ENCODE assay signal across 17 cellular contexts in the genomic region with DNA sequence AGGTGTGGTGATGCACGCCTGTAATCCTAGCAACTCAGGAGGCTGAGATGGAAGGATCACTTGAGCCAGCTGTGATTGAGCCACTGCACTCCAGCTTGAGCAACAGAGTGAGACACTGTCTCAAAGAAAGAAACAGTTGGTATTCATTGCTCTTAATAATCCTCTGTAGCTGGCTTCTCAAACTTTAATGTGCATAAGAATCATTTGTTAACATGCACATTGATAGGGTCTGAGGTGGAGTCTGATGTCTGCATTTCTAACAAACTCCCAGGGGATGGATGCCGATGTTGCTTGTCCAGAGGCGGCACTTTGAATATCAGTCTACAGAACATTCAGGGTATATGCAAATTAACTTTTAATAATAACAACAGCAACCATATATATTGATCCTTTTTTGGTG.
"Had no signal": no experiment of that assay in that cellular context is flagged by ENCODE, and none has a peak within 500 bp of the region (broad histone marks: within the 10 kb centered on the region; RNA-seq: fewer than 3 reads in every experiment).

No MANE protein-coding gene starts in this region.

- H3K27me3 Mint-ChIP-seq: activated B cell treated with CpG ODN at 0.5 μM for 24 hours; activated CD4-positive, alpha-beta T cell treated with anti-CD3 and anti-CD28 coated beads, Interleukin-2, amount 10 ng/mL, durations not matched to agents 24 days and 14 days; activated naive CD4-positive, alpha-beta T cell treated with anti-CD3 and anti-CD28 coated beads, Interleukin-2, amount 10 ng/mL, durations not matched to agents 7 days and 5 days; activated T-helper 17 cell treated with anti-CD3 and anti-CD28 coated beads, Interleukin-2, amount 50 U/mL, for 72 hours; brain; stimulated activated naive CD8-positive, alpha-beta T cell treated with anti-CD3 and anti-CD28 coated beads, Interleukin-15, Interleukin-2, amounts not matched to agents 100 ng/mL and 50 ng/mL, for 24 hours had no signal

- H3K4me3 Mint-ChIP-seq: activated B cell treated with CpG ODN at 0.5 μM for 24 hours; activated CD4-positive, alpha-beta T cell treated with anti-CD3 and anti-CD28 coated beads, Interleukin-2, amount 10 ng/mL, durations not matched to agents 24 days and 14 days; activated naive CD4-positive, alpha-beta T cell treated with anti-CD3 and anti-CD28 coated beads, Interleukin-2, amount 10 ng/mL, durations not matched to agents 7 days and 5 days; activated T-helper 17 cell treated with anti-CD3 and anti-CD28 coated beads, Interleukin-2, amount 50 U/mL, for 72 hours; brain; stimulated activated naive CD8-positive, alpha-beta T cell treated with anti-CD3 and anti-CD28 coated beads, Interleukin-15, Interleukin-2, amounts not matched to agents 100 ng/mL and 50 ng/mL, for 24 hours; T-helper 1 cell treated with Interleukin-12 subunit alpha and Interleukin-12 subunit beta and Interleukin-4 antibody, amounts not matched to agents 30 μg/mL and 1 μg/mL, for 36 hours had no signal

- H3K9me3 ChIP-seq: esophagus muscularis mucosa, heart left ventricle, ovary, thoracic aorta had no signal

- H3K4me3 ChIP-seq: dorsolateral prefrontal cortex, esophagus muscularis mucosa, heart left ventricle, ovary, thoracic aorta had no signal

- H3K27me3 ChIP-seq: dorsolateral prefrontal cortex, esophagus muscularis mucosa, heart left ventricle, ovary had no signal

- H3K27ac ChIP-seq: esophagus muscularis mucosa, heart left ventricle, ovary, thoracic aorta had no signal

- H3K9me3 Mint-ChIP-seq: activated B cell treated with CpG ODN at 0.5 μM for 24 hours; activated CD4-positive, alpha-beta T cell treated with anti-CD3 and anti-CD28 coated beads, Interleukin-2, amount 10 ng/mL, durations not matched to agents 24 days and 14 days; activated naive CD4-positive, alpha-beta T cell treated with anti-CD3 and anti-CD28 coated beads, Interleukin-2, amount 10 ng/mL, durations not matched to agents 7 days and 5 days; activated T-helper 17 cell treated with anti-CD3 and anti-CD28 coated beads, Interleukin-2, amount 50 U/mL, for 72 hours; stimulated activated naive CD8-positive, alpha-beta T cell treated with anti-CD3 and anti-CD28 coated beads, Interleukin-15, Interleukin-2, amounts not matched to agents 100 ng/mL and 50 ng/mL, for 24 hours; T-helper 1 cell treated with Interleukin-12 subunit alpha and Interleukin-12 subunit beta and Interleukin-4 antibody, amounts not matched to agents 30 μg/mL and 1 μg/mL, for 36 hours had no signal

- H3K27ac Mint-ChIP-seq: activated CD4-positive, alpha-beta T cell treated with anti-CD3 and anti-CD28 coated beads, Interleukin-2, amount 10 ng/mL, durations not matched to agents 24 days and 14 days; activated naive CD4-positive, alpha-beta T cell treated with anti-CD3 and anti-CD28 coated beads, Interleukin-2, amount 10 ng/mL, durations not matched to agents 7 days and 5 days; stimulated activated naive CD8-positive, alpha-beta T cell treated with anti-CD3 and anti-CD28 coated beads, Interleukin-15, Interleukin-2, amounts not matched to agents 100 ng/mL and 50 ng/mL, for 24 hours; T-helper 1 cell treated with Interleukin-12 subunit alpha and Interleukin-12 subunit beta and Interleukin-4 antibody, amounts not matched to agents 30 μg/mL and 1 μg/mL, for 36 hours had no signal

- H3K36me3 ChIP-seq: ovary, thoracic aorta had no signal

- DNase-seq: activated B cell treated with CpG ODN at 0.5 μM for 24 hours; activated CD4-positive, alpha-beta T cell treated with anti-CD3 and anti-CD28 coated beads, Interleukin-2, amount 10 ng/mL, durations not matched to agents 24 days and 14 days; activated CD8-positive, alpha-beta memory T cell treated with anti-CD3 and anti-CD28 coated beads for 24 hours; activated naive CD4-positive, alpha-beta T cell treated with anti-CD3 and anti-CD28 coated beads, Interleukin-2, amount 10 ng/mL, durations not matched to agents 7 days and 5 days; amniotic stem cell; dorsolateral prefrontal cortex; left colon; ovary; stimulated activated CD4-positive, alpha-beta T cell treated with anti-CD3 and anti-CD28 coated beads, Interleukin-15, amount 100 ng/mL, for 24 hours; stimulated activated CD4-positive, alpha-beta T cell treated with anti-CD3 and anti-CD28 coated beads, Interleukin-4, amount 100 ng/mL, for 24 hours had no signal

- ATAC-seq: activated T-helper 17 cell treated with anti-CD3 and anti-CD28 coated beads, Interleukin-2, amount 50 U/mL, for 72 hours; left colon had no signal
